In the genomic region with DNA sequence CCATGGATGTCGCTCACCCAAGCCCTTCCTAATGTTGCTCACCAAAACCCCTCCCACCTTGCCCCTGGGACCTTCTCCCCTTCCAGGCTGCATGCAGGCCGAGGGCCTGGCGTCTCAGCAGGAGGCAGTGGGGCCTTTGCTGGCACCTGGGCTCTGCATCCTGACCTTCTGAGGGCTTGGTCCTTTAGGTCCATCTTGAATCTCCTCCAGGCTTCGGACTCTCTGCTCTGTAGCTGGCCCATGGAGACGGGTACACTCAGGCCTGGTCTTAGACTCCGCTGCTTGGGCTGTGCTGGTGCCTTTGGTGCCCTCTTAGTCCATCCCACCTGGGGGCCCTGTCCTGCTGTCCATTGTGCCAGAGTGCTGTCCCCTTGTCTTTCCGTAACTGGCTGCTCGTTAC, we compare ENCODE assay signal across 17 cellular contexts. TPM values are rescaled to one million over a fixed set of nuclear protein-coding genes. Genes with fewer than 3 reads are reported as not detected.
DNase-seq lines count a peak whose midpoint lies in the region; ATAC-seq and TF ChIP-seq lines count a peak whose summit lies in the region.
"Had no signal": no experiment of that assay in that cellular context is flagged by ENCODE, and none has a peak within 500 bp of the region (broad histone marks: within the 10 kb centered on the region; RNA-seq: fewer than 3 reads in every experiment).

No MANE protein-coding gene starts in this region.

- POLR2A ChIA-PET in A673 (lab: Charles Lee; ENCODE audit: low non-redundant PET) = no interaction called here
- POLR2A ChIA-PET in CD4-positive, alpha-beta memory T cell (lab: Charles Lee; ENCODE audit: partially characterized antibody) = interaction anchor here (0.6 kb wide), 1 partner anchor 8 kb away, joined by 3 read pairs; no protein-coding TSS in a partner anchor
- POLR2A ChIA-PET in OCI-LY7 (lab: Charles Lee) = interaction anchor here (1.4 to 2.7 kb wide), 5 partner anchors 10 to 93 kb away, joined by 5 to 14 read pairs (median 8); partner anchors contain the start of genes NSUN2 and SRD5A1

- H2AFZ ChIP-seq in OCI-LY7 (ENCODE audit: low read length) = no peak overlapping the region

- H3K4me3 Mint-ChIP-seq in CD4-positive, alpha-beta memory T cell = peak overlapping the region in 2 of 8 donors; percentile 10 to 32
- H3K4me3 Mint-ChIP-seq in effector memory CD8-positive, alpha-beta T cell = peak overlapping the region in 1 of 2 donors; percentile 17

- BruUV-seq in A673 (replicated peaks; lab: Mats Ljungman, UMichigan) (no TSS peak), OCI-LY7 (replicated peaks; lab: Mats Ljungman, UMichigan) (no TSS peak)

- no peak for DNase-seq in A673 (ENCODE audit: low spot score)
- no peak for DNase-seq in CD4-positive, alpha-beta memory T cell
- no peak for DNase-seq in OCI-LY7 (ENCODE audit: low spot score)
- DNase-seq in effector memory CD8-positive, alpha-beta T cell = no peak
- DNase-seq in NCI-H2196 (lab: John Stamatoyannopoulos, UW; ENCODE audit: unreplicated experiment) = no peak
- DNase-seq in KG1 (lab: John Stamatoyannopoulos, UW) = no peak
- DNase-seq: activated CD4-positive, CD25-positive, alpha-beta regulatory T cell treated with anti-CD3 and anti-CD28 coated beads, Interleukin-2, amount 50 U/mL, for 72 hours; activated CD8-positive, alpha-beta memory T cell treated with anti-CD3 and anti-CD28 coated beads, Interleukin-2, amount 50 U/mL, for 48 hours; activated naive CD4-positive, alpha-beta T cell treated with anti-CD3 and anti-CD28 coated beads, Interleukin-2, amount 50 U/mL, for 16 hours; Calu3; foreskin fibroblast; kidney; Right ventricle myocardium superior; stimulated activated CD4-positive, alpha-beta T cell treated with anti-CD3 and anti-CD28 coated beads, Interleukin-2, amount 100 ng/mL, for 24 hours had no signal

- H3K36me3 Mint-ChIP-seq in CD4-positive, alpha-beta memory T cell = peaks cover 9 to 32% of the 10 kb centered on the region in 2 donors
- H3K36me3 Mint-ChIP-seq in effector memory CD8-positive, alpha-beta T cell (ENCODE audit: insufficient read depth) = peaks cover 9% of the 10 kb centered on the region

- TF ChIP-seq CTCF in A673 (conservative IDR thresholded peaks at IDR 0.05; ENCODE audit: low read depth, low read length) (no peak), OCI-LY7 (conservative IDR thresholded peaks at IDR 0.05; ENCODE audit: low read length) (no peak)

- H3K27ac ChIP-seq in A673 (ENCODE audit: low read depth, low read length, poor library complexity, severe bottlenecking) = peak overlapping the region; percentile 67
- H3K27ac ChIP-seq in CD4-positive, alpha-beta memory T cell (ENCODE audit: low read depth, low read length) = no peak overlapping the region
- peak overlapping the region; percentile 86 for H3K27ac ChIP-seq in OCI-LY7 (ENCODE audit: low read depth, low read length, poor library complexity, severe bottlenecking)
- H3K27ac ChIP-seq: suprapubic skin had no signal

- H3K4me1 Mint-ChIP-seq in CD4-positive, alpha-beta memory T cell = peaks cover 64 to 96% (median 86%) of the 10 kb centered on the region in 4 donors
- H3K4me1 Mint-ChIP-seq in effector memory CD8-positive, alpha-beta T cell (ENCODE audit: low read depth in 2 of 2) = peaks cover 71 to 84% of the 10 kb centered on the region in 2 donors

- CTCF ChIA-PET in A673 (lab: Charles Lee) = no interaction called here
- CTCF ChIA-PET in CD4-positive, alpha-beta memory T cell (lab: Charles Lee; ENCODE audit: partially characterized antibody) = interaction anchor here (1.2 to 7.1 kb wide), 3 partner anchors 10 to 94 kb away, joined by 3 to 38 read pairs (median 5); partner anchors contain the start of genes NSUN2 and SRD5A1
- CTCF ChIA-PET in OCI-LY7 (lab: Charles Lee; ENCODE audit: unreplicated experiment) = interaction anchor here (1.2 kb wide), 1 partner anchor 10 kb away, joined by 4 read pairs; no protein-coding TSS in a partner anchor

- peaks cover 94% of the 10 kb centered on the region for H3K79me2 ChIP-seq in OCI-LY7 (ENCODE audit: insufficient read depth, low read depth, low read length)

- H3K9me2 ChIP-seq in OCI-LY7 (ENCODE audit: insufficient read depth, low read length) = no peaks in the 10 kb centered on the region

- intact Hi-C loops in A673 (cut with micrococcal nuclease; ENCODE audit: unreplicated experiment) (no loop called here), OCI-LY7 (cut with micrococcal nuclease; ENCODE audit: unreplicated experiment) (no loop called here)
- intact Hi-C loops in CD4-positive, alpha-beta memory T cell (cut with micrococcal nuclease) = no loop called here

- H3K27me3 Mint-ChIP-seq in CD4-positive, alpha-beta memory T cell = no peaks in the 10 kb centered on the region
- H3K27me3 Mint-ChIP-seq in effector memory CD8-positive, alpha-beta T cell = no peaks in the 10 kb centered on the region

- no peak for ATAC-seq in effector memory CD8-positive, alpha-beta T cell (replicated peaks)
- ATAC-seq in GM19395 (IDR thresholded peaks at IDR 0.05; ENCODE audit: unreplicated experiment) (no peak), GM21390 (IDR thresholded peaks at IDR 0.05; ENCODE audit: unreplicated experiment) (no peak)

- no peaks in the 10 kb centered on the region for H3K27me3 ChIP-seq in A673 (replicated peaks; ENCODE audit: insufficient read depth, low read depth, low read length, poor library complexity)
- H3K27me3 ChIP-seq in CD4-positive, alpha-beta memory T cell (ENCODE audit: insufficient read depth, low read length) = no peaks in the 10 kb centered on the region
- H3K27me3 ChIP-seq: suprapubic skin had no signal

- H3K27ac Mint-ChIP-seq in CD4-positive, alpha-beta memory T cell = peak overlapping the region in 5 of 7 donors; percentile 3 to 78 (median 27)
- peak overlapping the region; percentile 85 to 92 for H3K27ac Mint-ChIP-seq in effector memory CD8-positive, alpha-beta T cell

- peaks cover 27% of the 10 kb centered on the region for H4K20me1 ChIP-seq in OCI-LY7 (ENCODE audit: insufficient read depth, low read length)

- H3K4me2 ChIP-seq in OCI-LY7 (ENCODE audit: low read length) = peak overlapping the region; percentile 83

- H3K4me1 ChIP-seq in A673 (ENCODE audit: insufficient read depth, low read length, poor library complexity, severe bottlenecking) (peaks cover 61% of the 10 kb centered on the region), OCI-LY7 (ENCODE audit: insufficient read depth, low read length, poor library complexity, severe bottlenecking) (peaks cover 64% of the 10 kb centered on the region)
- H3K4me1 ChIP-seq in CD4-positive, alpha-beta memory T cell (ENCODE audit: insufficient read depth, low read length) = peaks cover 69% of the 10 kb centered on the region

- H3K9me3 ChIP-seq in A673 (ENCODE audit: low read depth, low read length, poor library complexity, severe bottlenecking) = no peaks in the 10 kb centered on the region
- no peaks in the 10 kb centered on the region for H3K9me3 ChIP-seq in CD4-positive, alpha-beta memory T cell (ENCODE audit: control insufficient read depth in 1 of 2, low read length in 2 of 2)
- H3K9me3 ChIP-seq in OCI-LY7 (ENCODE audit: low read length) = no peaks in the 10 kb centered on the region
- H3K9me3 ChIP-seq: suprapubic skin had no signal

- H3K4me3 ChIP-seq in A673 (ENCODE audit: low read depth, low read length, poor library complexity, severe bottlenecking) = no peak overlapping the region
- H3K4me3 ChIP-seq in CD4-positive, alpha-beta memory T cell (ENCODE audit: low read length in 2 of 2) = no peak overlapping the region
- peak overlapping the region; percentile 55 for H3K4me3 ChIP-seq in OCI-LY7 (ENCODE audit: low read depth, low read length, poor library complexity, severe bottlenecking)
- H3K4me3 ChIP-seq: suprapubic skin had no signal

- H3K9me3 Mint-ChIP-seq in CD4-positive, alpha-beta memory T cell = no peaks in the 10 kb centered on the region
- H3K9me3 Mint-ChIP-seq in effector memory CD8-positive, alpha-beta T cell = no peaks in the 10 kb centered on the region

- H3K36me3 ChIP-seq in A673 (ENCODE audit: insufficient read depth, low read length, poor library complexity, severe bottlenecking) (no peaks in the 10 kb centered on the region), OCI-LY7 (ENCODE audit: insufficient read depth, low read length) (peaks cover 37% of the 10 kb centered on the region)
- peaks cover 11% of the 10 kb centered on the region for H3K36me3 ChIP-seq in CD4-positive, alpha-beta memory T cell (ENCODE audit: insufficient read depth, low read length)

RNA-seq across cellular contexts. Expression of gene TENT4A, which starts 14.0 kb away (rescaled TPM):
- total RNA-seq in A673 (2021) (51.7 and 57.1 TPM in 2 replicates), OCI-LY7 (2022) (46.1 and 53.5 TPM in 2 replicates)
- total RNA-seq in CD4-positive, alpha-beta memory T cell = 10 to 100 TPM; 44.9 to 49.1 TPM
- polyA plus RNA-seq in CD4-positive, alpha-beta memory T cell = 1 to 10 TPM in 1 of 2 donors, under 1 TPM in 1; 0.55 to 1.8 TPM
- total RNA-seq in OCI-LY7 (2014; rRNA removed; shearing (Covaris generic)) = 39.0 and 41.1 TPM in 2 replicates
